ENCODE assay signal across 18 cellular contexts in genomic region chr9:4849364-4849763, GRCh38. TPM values are rescaled to one million over a fixed set of nuclear protein-coding genes. Genes with fewer than 3 reads are reported as not detected.
DNase-seq lines count a peak whose midpoint lies in the region; ATAC-seq and TF ChIP-seq lines count a peak whose summit lies in the region.
"Had no signal": no experiment of that assay in that cellular context is flagged by ENCODE, and none has a peak within 500 bp of the region (broad histone marks: within the 10 kb centered on the region; RNA-seq: fewer than 3 reads in every experiment).

No MANE protein-coding gene starts in this region.

- H3K27ac ChIP-seq in skeletal muscle tissue (ENCODE audit: low read depth, low read length) (peak overlapping the region; percentile 31), caudate nucleus (ENCODE audit: low read depth, low read length) (no peak overlapping the region)
- H3K27ac ChIP-seq: 22Rv1, epithelial cell of prostate, right atrium auricular region had no signal

- H3K4me3 ChIP-seq in epithelial cell of proximal tubule (ENCODE audit: low read depth, low read length): no peak overlapping the region
- H3K4me3 ChIP-seq in skeletal muscle tissue (ENCODE audit: low read length in 3 of 3): no peak overlapping the region
- H3K4me3 ChIP-seq: right atrium auricular region had no signal

- no peak overlapping the region for H3K9ac ChIP-seq in skeletal muscle tissue (ENCODE audit: low read depth in 1 of 3, low read length in 3 of 3)

- no peaks in the 10 kb centered on the region for H3K27me3 ChIP-seq in skeletal muscle tissue (ENCODE audit: control insufficient read depth in 3 of 3, insufficient read depth in 3 of 3, low read length in 3 of 3)
- H3K27me3 ChIP-seq: right atrium auricular region had no signal

- peak; percentile 56 for TF ChIP-seq CTCF in epithelial cell of proximal tubule (conservative IDR thresholded peaks at IDR 0.05; ENCODE audit: low read depth, low read length)

- peaks cover 19 to 48% (median 31%) of the 10 kb centered on the region in 3 donors for H3K36me3 ChIP-seq in skeletal muscle tissue (ENCODE audit: control insufficient read depth in 3 of 3, insufficient read depth in 3 of 3, low read length in 3 of 3)

- H3K4me1 ChIP-seq in skeletal muscle tissue (ENCODE audit: control insufficient read depth in 3 of 3, insufficient read depth in 3 of 3, low read length in 3 of 3): peaks cover 9 to 34% (median 15%) of the 10 kb centered on the region in 3 donors
- H3K4me1 ChIP-seq: right atrium auricular region had no signal

- H3K9me3 ChIP-seq in skeletal muscle tissue (ENCODE audit: control insufficient read depth in 3 of 3, low read length in 3 of 3): no peaks in the 10 kb centered on the region
- H3K9me3 ChIP-seq: right atrium auricular region had no signal

- DNase-seq in DMS153 (lab: John Stamatoyannopoulos, UW): peak; percentile 23
- DNase-seq in DMS153 treated with DMSO at 0.1 percent for 48 hours (lab: John Stamatoyannopoulos, UW; ENCODE audit: unreplicated experiment): no peak
- DNase-seq in NCI-H69 (lab: John Stamatoyannopoulos, UW): peak; percentile 11
- DNase-seq in epithelial cell of proximal tubule (ENCODE audit: low read depth): no peak
- no peak for DNase-seq in inferior parietal cortex (ENCODE audit: extremely low spot score)
- DNase-seq in caudate nucleus (lab: John Stamatoyannopoulos, UW): no peak
- DNase-seq: activated CD8-positive, alpha-beta memory T cell treated with anti-CD3 and anti-CD28 coated beads for 24 hours; IMR-90; NCI-H1048; NCI-H524 treated with DMSO at 0.1 percent for 48 hours; substantia nigra; T-cell had no signal

- ATAC-seq in HG02623 (IDR thresholded peaks at IDR 0.05; ENCODE audit: unreplicated experiment): no peak
- ATAC-seq: T-cell, WTC11 had no signal

RNA-seq across cellular contexts. Expression of gene RCL1, which starts 56.6 kb away (rescaled TPM):
- total RNA-seq in epithelial cell of proximal tubule: 16.9 and 23.4 TPM in 2 replicates
- total RNA-seq in skeletal muscle tissue: 33.9 TPM

Comparison
In these comparisons a context has a peak if more than half of its experiments do, and no peak if none do; other contexts are left out.
1. DNase-seq: peak in DMS153 (single experiment) and NCI-H69 (single experiment); none in DMS153 treated with DMSO at 0.1 percent for 48 hours (single experiment), epithelial cell of proximal tubule (single experiment), inferior parietal cortex (single experiment) and caudate nucleus (0 of 61).